In genomic region chr3:141550926-141551665, GRCh38 we compare ENCODE assay signal across 28 cellular contexts.
A peak's percentile ranks its signal among the peaks of the same experiment; 100 is the strongest.
DNase-seq lines count a peak whose midpoint lies in the region; ATAC-seq and TF ChIP-seq lines count a peak whose summit lies in the region.
"Had no signal": no experiment of that assay in that cellular context is flagged by ENCODE, and none has a peak within 500 bp of the region (broad histone marks: within the 10 kb centered on the region; RNA-seq: fewer than 3 reads in every experiment).

No MANE protein-coding gene starts in this region.

- no peak overlapping the region for H3K4me3 Mint-ChIP-seq in activated CD4-positive, alpha-beta T cell treated with anti-CD3 and anti-CD28 coated beads, Interleukin-2, amount 10 ng/mL, durations not matched to agents 7 days and 5 days
- peak overlapping the region; percentile 76 for H3K4me3 Mint-ChIP-seq in activated naive CD8-positive, alpha-beta T cell
- no peak overlapping the region for H3K4me3 Mint-ChIP-seq in natural killer cell
- H3K4me3 Mint-ChIP-seq: brain had no signal

- no peaks in the 10 kb centered on the region for H3K27me3 Mint-ChIP-seq in activated CD4-positive, alpha-beta T cell treated with anti-CD3 and anti-CD28 coated beads, Interleukin-2, amount 10 ng/mL, durations not matched to agents 7 days and 5 days
- H3K27me3 Mint-ChIP-seq in activated naive CD8-positive, alpha-beta T cell = no peaks in the 10 kb centered on the region
- no peaks in the 10 kb centered on the region for H3K27me3 Mint-ChIP-seq in natural killer cell (ENCODE audit: low read depth in 2 of 2)
- H3K27me3 Mint-ChIP-seq: brain had no signal

- peaks cover 79% of the 10 kb centered on the region for H3K36me3 ChIP-seq in DND-41 (ENCODE audit: insufficient read depth, low read length)

- ATAC-seq in DND-41 (ENCODE audit: insufficient read depth, low read depth) (no peak), natural killer cell (no peak), Right ventricle myocardium superior (ENCODE audit: poor library complexity) (no peak)
- ATAC-seq: A549, left cardiac atrium, Panc1 had no signal

- no peak overlapping the region for H3K4me3 ChIP-seq in DND-41 (ENCODE audit: low read depth in 1 of 2, low read length in 2 of 2)
- H3K4me3 ChIP-seq: A549, testis, vagina had no signal

- H3K27ac ChIP-seq in DND-41 (ENCODE audit: low read length) = 0 out of 2 replicates have a peak overlapping the region, but pooled peaks have one; percentile 8
- H3K27ac ChIP-seq: A549, testis, vagina had no signal

- H3K9ac ChIP-seq in DND-41 (ENCODE audit: low read depth, low read length) = no peak overlapping the region

- peaks cover 75% of the 10 kb centered on the region for H3K79me2 ChIP-seq in DND-41 (ENCODE audit: insufficient read depth, low read length)

- no peaks in the 10 kb centered on the region for H4K20me1 ChIP-seq in DND-41 (ENCODE audit: insufficient read depth, low read length)

- peaks cover 63% of the 10 kb centered on the region for H3K4me1 Mint-ChIP-seq in activated CD4-positive, alpha-beta T cell treated with anti-CD3 and anti-CD28 coated beads, Interleukin-2, amount 10 ng/mL, durations not matched to agents 7 days and 5 days
- H3K4me1 Mint-ChIP-seq in activated naive CD8-positive, alpha-beta T cell (ENCODE audit: low read depth) = peaks cover 76% of the 10 kb centered on the region
- H3K4me1 Mint-ChIP-seq in natural killer cell = peaks cover 61 to 68% of the 10 kb centered on the region in 2 donors
- H3K4me1 Mint-ChIP-seq: brain had no signal

- H2AFZ ChIP-seq in DND-41 (ENCODE audit: low read depth, low read length) = no peak overlapping the region

- peaks cover 67% of the 10 kb centered on the region for H3K36me3 Mint-ChIP-seq in activated CD4-positive, alpha-beta T cell treated with anti-CD3 and anti-CD28 coated beads, Interleukin-2, amount 10 ng/mL, durations not matched to agents 7 days and 5 days (ENCODE audit: low read depth)
- peaks cover 40% of the 10 kb centered on the region for H3K36me3 Mint-ChIP-seq in activated naive CD8-positive, alpha-beta T cell
- peaks cover 19% of the 10 kb centered on the region for H3K36me3 Mint-ChIP-seq in natural killer cell

- peaks cover 36% of the 10 kb centered on the region for H3K4me1 ChIP-seq in DND-41 (ENCODE audit: insufficient read depth, low read length)
- H3K4me1 ChIP-seq: A549, Caco-2 had no signal

- POLR2A ChIA-PET in activated CD4-positive, alpha-beta T cell treated with anti-CD3 and anti-CD28 coated beads, Interleukin-2, amount 10 ng/mL, durations not matched to agents 7 days and 5 days (lab: Charles Lee) = no interaction called here

- H3K27ac Mint-ChIP-seq in activated CD4-positive, alpha-beta T cell treated with anti-CD3 and anti-CD28 coated beads, Interleukin-2, amount 10 ng/mL, durations not matched to agents 7 days and 5 days = peak overlapping the region; percentile 43
- peak overlapping the region; percentile 94 for H3K27ac Mint-ChIP-seq in activated naive CD8-positive, alpha-beta T cell
- peak overlapping the region; percentile 76 to 77 for H3K27ac Mint-ChIP-seq in natural killer cell
- H3K27ac Mint-ChIP-seq: brain had no signal

- no peak for TF ChIP-seq CTCF in DND-41 (IDR thresholded peaks at IDR 0.05; ENCODE audit: borderline replicate concordance, extremely low read depth, low read length, poor library complexity, severe bottlenecking)
- TF ChIP-seq CTCF in natural killer cell (IDR thresholded peaks at IDR 0.05) = no peak

- intact Hi-C loops in natural killer cell (cut with micrococcal nuclease) = no loop called here
- intact Hi-C loops in Right ventricle myocardium superior (cut with DNase I) = no loop called here

- CTCF ChIA-PET in activated CD4-positive, alpha-beta T cell treated with anti-CD3 and anti-CD28 coated beads, Interleukin-2, amount 10 ng/mL, durations not matched to agents 7 days and 5 days (lab: Charles Lee) = interaction anchor here (0.8 kb wide), 1 partner anchor 60 kb away, joined by 3 read pairs; no protein-coding TSS in a partner anchor

- no peaks in the 10 kb centered on the region for H3K27me3 ChIP-seq in DND-41 (ENCODE audit: insufficient read depth, low read length, poor library complexity)
- H3K27me3 ChIP-seq: testis, vagina had no signal

- peaks cover 2% of the 10 kb centered on the region for H3K9me3 ChIP-seq in DND-41 (ENCODE audit: insufficient read depth, low read length, severe bottlenecking)
- H3K9me3 ChIP-seq: testis, vagina had no signal

- DNase-seq in activated CD4-positive, alpha-beta T cell treated with anti-CD3 and anti-CD28 coated beads, Interleukin-2, amount 10 ng/mL, durations not matched to agents 7 days and 5 days = no peak
- DNase-seq in activated CD4-positive, alpha-beta T cell treated with anti-CD3 and anti-CD28 coated beads for 1 hour = no peak
- no peak for DNase-seq in DND-41
- no peak for DNase-seq in natural killer cell
- no peak for DNase-seq in DMS53 treated with DMSO at 0.1 percent for 48 hours (lab: John Stamatoyannopoulos, UW; ENCODE audit: unreplicated experiment)
- no peak for DNase-seq in Right ventricle myocardium superior
- DNase-seq in central memory CD4-positive, alpha-beta T cell = no peak
- DNase-seq: activated T-cell treated with anti-CD3 and anti-CD28 coated beads for 4 hours; Caco-2; head of caudate nucleus; KBM-7; left cardiac atrium; MM.1S; NCI-H1417 treated with DMSO at 0.1 percent for 48 hours; NCI-H2081 treated with DMSO at 0.1 percent for 48 hours; NCI-H446; occipital lobe; retina; SIG-M5; small intestine; stimulated activated CD4-positive, alpha-beta T cell treated with anti-CD3 and anti-CD28 coated beads, Interleukin-1b, Interleukin-23, amount 100 ng/mL, for 48 hours; SW 1271; testis had no signal

- H3K9me3 Mint-ChIP-seq in activated CD4-positive, alpha-beta T cell treated with anti-CD3 and anti-CD28 coated beads, Interleukin-2, amount 10 ng/mL, durations not matched to agents 7 days and 5 days = peaks cover 31% of the 10 kb centered on the region
- peaks cover 7% of the 10 kb centered on the region for H3K9me3 Mint-ChIP-seq in activated naive CD8-positive, alpha-beta T cell (ENCODE audit: low read depth)
- H3K9me3 Mint-ChIP-seq in natural killer cell = no peaks in the 10 kb centered on the region

- H3K4me2 ChIP-seq in DND-41 (ENCODE audit: insufficient read depth, low read length) = no peak overlapping the region
- H3K4me2 ChIP-seq: A549 had no signal

Comparison
In these comparisons a context has a peak if more than half of its experiments do, and no peak if none do; other contexts are left out.
1. H3K27ac Mint-ChIP-seq: peak in every context shown above with its lines; median percentile 94 in activated naive CD8-positive, alpha-beta T cell; 76 in natural killer cell; 43 in activated CD4-positive, alpha-beta T cell treated with anti-CD3 and anti-CD28 coated beads, Interleukin-2, amount 10 ng/mL, durations not matched to agents 7 days and 5 days.